ENCODE assay signal across 3 cellular contexts in the genomic region with DNA sequence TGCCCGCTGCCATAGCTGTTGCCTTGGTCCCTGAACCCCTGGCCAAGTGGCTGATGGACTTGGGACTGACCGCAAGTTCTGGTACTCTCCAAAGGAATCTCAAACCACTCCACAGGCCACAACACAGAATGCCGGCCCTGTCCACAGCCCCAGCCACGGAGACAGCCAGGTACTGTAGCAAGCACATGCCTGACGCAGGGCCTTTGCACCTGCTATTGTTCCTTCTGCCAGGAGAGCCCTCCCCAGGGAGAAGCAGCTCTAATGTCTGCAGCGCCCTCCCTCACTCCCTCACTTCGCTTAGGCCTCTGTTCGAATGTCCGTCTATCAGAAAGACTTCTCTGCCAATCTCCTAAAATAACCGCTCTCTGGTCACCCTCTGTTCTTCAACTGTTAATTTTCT.
"Had no signal": no experiment of that assay in that cellular context is flagged by ENCODE, and none has a peak within 500 bp of the region (broad histone marks: within the 10 kb centered on the region; RNA-seq: fewer than 3 reads in every experiment).

No MANE protein-coding gene starts in this region.

- DNase-seq: GDM1, GF-D8 had no signal

- H3K4me3 ChIP-seq: GM12878 had no signal
